ENCODE assay signal across 22 cellular contexts in genomic region chr6:148583631-148584030, GRCh38.
DNase-seq lines count a peak whose midpoint lies in the region; ATAC-seq, FAIRE-seq and TF ChIP-seq lines count a peak whose summit lies in the region.
"Had no signal": no experiment of that assay in that cellular context is flagged by ENCODE, and none has a peak within 500 bp of the region (broad histone marks: within the 10 kb centered on the region; RNA-seq: fewer than 3 reads in every experiment).

No MANE protein-coding gene starts in this region.

- BruUV-seq in HepG2 (replicated peaks; lab: Mats Ljungman, UMichigan) (no TSS peak), GM12878 (replicated peaks; lab: Mats Ljungman, UMichigan) (no TSS peak)

- H3K4me1 Mint-ChIP-seq in activated T-helper 1 cell treated with anti-CD3 and anti-CD28 coated beads, Interleukin-12 subunit alpha, Interleukin-12 subunit beta, Interleukin-2, Interleukin-4 antibody, amounts not matched to agents 30 ng/mL and 10 ng/mL and 1 ng/mL, durations not matched to agents 14 hours and 24 hours and 36 hours (ENCODE audit: low read depth): no peaks in the 10 kb centered on the region
- H3K4me1 Mint-ChIP-seq: B cell had no signal

- TF ChIP-seq RAD21 in HepG2 (CRISPR knock-in tag; IDR thresholded peaks at IDR 0.05): no peak
- no peak for TF ChIP-seq RAD21 in GM12878 (IDR thresholded peaks at IDR 0.05; ENCODE audit: insufficient read depth, low read depth, low read length)

- no peak overlapping the region for H3K27ac Mint-ChIP-seq in activated T-helper 1 cell treated with anti-CD3 and anti-CD28 coated beads, Interleukin-12 subunit alpha, Interleukin-12 subunit beta, Interleukin-2, Interleukin-4 antibody, amounts not matched to agents 30 ng/mL and 10 ng/mL and 1 ng/mL, durations not matched to agents 14 hours and 24 hours and 36 hours
- H3K27ac Mint-ChIP-seq: B cell; CD4-positive, alpha-beta T cell; CD8-positive, alpha-beta T cell had no signal

- SMC1A ChIA-PET in GM12878 (lab: Charles Lee; ENCODE audit: uncharacterized antibody, unreplicated experiment): interaction anchor here (1.7 kb wide), 1 partner anchor 99 kb away, joined by 4 read pairs; no protein-coding TSS in a partner anchor

- H3K27ac ChIP-seq in HepG2 (ENCODE audit: extremely low read length, insufficient read depth, low read length): no peak overlapping the region
- H3K27ac ChIP-seq in right lobe of liver: no peak overlapping the region
- no peak overlapping the region for H3K27ac ChIP-seq in GM12878 (ENCODE audit: control insufficient read depth, insufficient read depth)
- H3K27ac ChIP-seq: 22Rv1; A549; BLaER1 treated with 17β-estradiol and CSF1 and Interleukin-3, amounts not matched to agents 10 nM and 100 nM; C4-2B had no signal

- no peak for TF ChIP-seq CTCF in HepG2 (CRISPR knock-in tag; IDR thresholded peaks at IDR 0.05)
- TF ChIP-seq CTCF in right lobe of liver (IDR thresholded peaks at IDR 0.05): no peak
- TF ChIP-seq CTCF in GM12878 (IDR thresholded peaks at IDR 0.05 in 2 of 3, conservative IDR thresholded peaks at IDR 0.05 in 1 of 3; ENCODE audit: control insufficient read depth in 2 of 3, extremely low read depth in 1 of 3, insufficient read depth in 1 of 3, low read depth in 3 of 3, low read length in 3 of 3): no peak
- TF ChIP-seq CTCF in fibroblast of the aortic adventitia (IDR thresholded peaks at IDR 0.05; ENCODE audit: insufficient read depth, low read length): no peak

- in situ Hi-C loops in HepG2 (cut with HindIII; ENCODE audit: extremely low pct_ligation_motif_present, low pct_unique_long_range_greater_than_20kb): no loop called here
- in situ Hi-C loops in GM12878 (cut with MboI): no loop called here

- DNase-seq in HepG2 (ENCODE audit: low spot score) (no peak), right lobe of liver (no peak), GM12878 (ENCODE audit: low read depth, low spot score) (no peak), fibroblast of the aortic adventitia (ENCODE audit: low read depth) (peak; percentile 83), SK-N-DZ (ENCODE audit: low spot score) (no peak)
- DNase-seq in activated T-helper 1 cell treated with anti-CD3 and anti-CD28 coated beads, Interleukin-12 subunit alpha, Interleukin-12 subunit beta, Interleukin-2, Interleukin-4 antibody, amounts not matched to agents 30 ng/mL and 10 ng/mL and 1 ng/mL, durations not matched to agents 14 hours and 24 hours and 36 hours (ENCODE audit: low spot score): no peak
- DNase-seq: AML-193; Caco-2; Calu3; CD4-positive, alpha-beta T cell; CD8-positive, alpha-beta T cell; DMS79 treated with DMSO at 0.1 percent for 48 hours; GF-D8 had no signal

- no peaks in the 10 kb centered on the region for H3K4me1 ChIP-seq in HepG2 (ENCODE audit: insufficient read depth, low read length)
- no peaks in the 10 kb centered on the region for H3K4me1 ChIP-seq in right lobe of liver
- no peaks in the 10 kb centered on the region for H3K4me1 ChIP-seq in GM12878 (ENCODE audit: control insufficient read depth, insufficient read depth, low read length)
- H3K4me1 ChIP-seq: A549, Caco-2 had no signal

- no peaks in the 10 kb centered on the region for H3K36me3 Mint-ChIP-seq in activated T-helper 1 cell treated with anti-CD3 and anti-CD28 coated beads, Interleukin-12 subunit alpha, Interleukin-12 subunit beta, Interleukin-2, Interleukin-4 antibody, amounts not matched to agents 30 ng/mL and 10 ng/mL and 1 ng/mL, durations not matched to agents 14 hours and 24 hours and 36 hours (ENCODE audit: low read depth)
- H3K36me3 Mint-ChIP-seq: CD8-positive, alpha-beta T cell had no signal

- POLR2A ChIA-PET in HepG2 (lab: Yijun Ruan, JAX) (no interaction called here), GM12878 (lab: Charles Lee) (no interaction called here)

- RAD21 ChIA-PET in GM12878 (lab: Charles Lee; ENCODE audit: unreplicated experiment): no interaction called here

- H2AFZ ChIP-seq in HepG2 (ENCODE audit: low read length): no peak overlapping the region
- H2AFZ ChIP-seq in GM12878 (ENCODE audit: control insufficient read depth, low read depth, low read length): no peak overlapping the region

- no peak overlapping the region for H3K4me3 ChIP-seq in HepG2 (replicated peaks in 1 of 3; ENCODE audit: insufficient read depth in 1 of 3, low read depth in 2 of 3, low read length in 3 of 3)
- H3K4me3 ChIP-seq in right lobe of liver: no peak overlapping the region
- H3K4me3 ChIP-seq in GM12878: no peak overlapping the region
- H3K4me3 ChIP-seq in fibroblast of the aortic adventitia (ENCODE audit: low read depth, low read length): no peak overlapping the region
- H3K4me3 ChIP-seq: A549; BLaER1 treated with 17β-estradiol and CSF1 and Interleukin-3, amounts not matched to agents 10 nM and 100 nM had no signal

- H3K79me2 ChIP-seq in HepG2 (ENCODE audit: insufficient read depth, low read length) (no peaks in the 10 kb centered on the region), GM12878 (ENCODE audit: control insufficient read depth, insufficient read depth, low read length) (no peaks in the 10 kb centered on the region)

- no peak overlapping the region for H3K9ac ChIP-seq in HepG2 (ENCODE audit: insufficient read depth, low read depth, low read length)
- no peak overlapping the region for H3K9ac ChIP-seq in GM12878 (ENCODE audit: control insufficient read depth, insufficient read depth, low read length)
- H3K9ac ChIP-seq: BLaER1 treated with 17β-estradiol and CSF1 and Interleukin-3, amounts not matched to agents 10 nM and 100 nM had no signal

- H3K36me3 ChIP-seq in HepG2 (replicated peaks in 1 of 2; ENCODE audit: control insufficient read depth in 1 of 2, insufficient read depth in 2 of 2, low read length in 2 of 2) (no peaks in the 10 kb centered on the region), right lobe of liver (no peaks in the 10 kb centered on the region), GM12878 (ENCODE audit: control insufficient read depth in 2 of 2, insufficient read depth in 2 of 2, low read length in 1 of 2) (no peaks in the 10 kb centered on the region)
- H3K36me3 ChIP-seq: BLaER1 treated with 17β-estradiol and CSF1 and Interleukin-3, amounts not matched to agents 10 nM and 100 nM had no signal

- H3K4me2 ChIP-seq in HepG2 (ENCODE audit: low read depth, low read length) (no peak overlapping the region), GM12878 (ENCODE audit: control insufficient read depth, insufficient read depth) (no peak overlapping the region)
- H3K4me2 ChIP-seq: A549; BLaER1 treated with 17β-estradiol and CSF1 and Interleukin-3, amounts not matched to agents 10 nM and 100 nM had no signal

- intact Hi-C loops in HepG2 (cut with micrococcal nuclease; ENCODE audit: unreplicated experiment) (no loop called here), right lobe of liver (cut with DNase I) (no loop called here), GM12878 (cut with micrococcal nuclease; ENCODE audit: unreplicated experiment) (no loop called here)
- intact Hi-C loops in activated T-helper 1 cell treated with anti-CD3 and anti-CD28 coated beads, Interleukin-12 subunit alpha, Interleukin-12 subunit beta, Interleukin-2, Interleukin-4 antibody, amounts not matched to agents 30 ng/mL and 10 ng/mL and 1 ng/mL, durations not matched to agents 14 hours and 24 hours and 36 hours (cut with micrococcal nuclease): no loop called here

- H3K9me3 ChIP-seq in HepG2 (ENCODE audit: low read length): no peaks in the 10 kb centered on the region
- no peaks in the 10 kb centered on the region for H3K9me3 ChIP-seq in right lobe of liver
- no peaks in the 10 kb centered on the region; the same call in 1 of the 3 replicates for H3K9me3 ChIP-seq in GM12878 (replicated peaks; ENCODE audit: control insufficient read depth, insufficient read depth, low read length)
- H3K9me3 ChIP-seq: Caco-2 had no signal

- ATAC-seq in HepG2 (no peak), right lobe of liver (no peak), GM12878 (no peak)
- ATAC-seq: A549; CD8-positive, alpha-beta T cell had no signal

- no peaks in the 10 kb centered on the region for H4K20me1 ChIP-seq in HepG2 (ENCODE audit: insufficient read depth, low read length)
- H4K20me1 ChIP-seq in GM12878 (ENCODE audit: control insufficient read depth, insufficient read depth): no peaks in the 10 kb centered on the region
- H4K20me1 ChIP-seq: BLaER1 treated with 17β-estradiol and CSF1 and Interleukin-3, amounts not matched to agents 10 nM and 100 nM had no signal

- WGBS in HepG2 (ENCODE audit: low lambda C conversion rate): 3% methylated on average over 5 of the region's 5 CpGs
- WGBS in right lobe of liver (ENCODE audit: insufficient coverage, low coverage, low lambda C conversion rate, missing lambda C conversion rate): 61% methylated on average over 5 of the region's 5 CpGs
- 46% methylated on average over 5 of the region's 5 CpGs for WGBS in GM12878 (ENCODE audit: insufficient coverage, insufficient replicate concordance, low lambda C conversion rate, missing lambda C conversion rate)

- FAIRE-seq in HepG2 (lab: Jason Lieb, UNC) (no peak), GM12878 (lab: Jason Lieb, UNC) (no peak)
- FAIRE-seq: A549, D721Med, G401.6, GM12892, GM18507 had no signal

- CTCF ChIA-PET in HepG2 (lab: Yijun Ruan, JAX; ENCODE audit: low intra/inter-chr PET ratio, low total read pairs) (no interaction called here), GM12878 (lab: Yijun Ruan, JAX) (interaction anchor here (0.6 kb wide), 2 partner anchors 222 to 954 kb away, joined by 3 read pairs; no protein-coding TSS in a partner anchor)

- no peak for TF ChIP-seq POLR2A in HepG2 (IDR thresholded peaks at IDR 0.05; ENCODE audit: insufficient read depth in 1 of 2, low read depth in 2 of 2, low read length in 2 of 2)
- no peak for TF ChIP-seq POLR2A in right lobe of liver (IDR thresholded peaks at IDR 0.05)
- TF ChIP-seq POLR2A in GM12878 (IDR thresholded peaks at IDR 0.05; ENCODE audit: low read depth, low read length): no peak

- peaks cover 0 to under 1% of the 10 kb centered on the region in 2 experiments; a peak in 1 of 5 replicates for H3K27me3 ChIP-seq in HepG2 (ENCODE audit: control insufficient read depth in 1 of 2, insufficient read depth in 2 of 2, low read length in 2 of 2)
- H3K27me3 ChIP-seq in right lobe of liver: no peaks in the 10 kb centered on the region
- no peaks in the 10 kb centered on the region; a peak in 2 of 4 replicates for H3K27me3 ChIP-seq in GM12878 (replicated peaks in 1 of 2; ENCODE audit: control insufficient read depth in 2 of 2, insufficient read depth in 2 of 2, low read length in 1 of 2)
- H3K27me3 ChIP-seq: BLaER1 treated with 17β-estradiol and CSF1 and Interleukin-3, amounts not matched to agents 10 nM and 100 nM had no signal

- TF ChIP-seq EP300 in HepG2 (IDR thresholded peaks at IDR 0.05; ENCODE audit: low read depth in 2 of 2, low read length in 2 of 2) (no peak), HepG2 (CRISPR knock-in tag; IDR thresholded peaks at IDR 0.05; ENCODE audit: borderline replicate concordance) (no peak), GM12878 (IDR thresholded peaks at IDR 0.05; ENCODE audit: borderline replicate concordance in 1 of 2, control insufficient read depth in 1 of 2, low read depth in 2 of 2, low read length in 2 of 2) (no peak)

- H3K4me3 Mint-ChIP-seq in activated T-helper 1 cell treated with anti-CD3 and anti-CD28 coated beads, Interleukin-12 subunit alpha, Interleukin-12 subunit beta, Interleukin-2, Interleukin-4 antibody, amounts not matched to agents 30 ng/mL and 10 ng/mL and 1 ng/mL, durations not matched to agents 14 hours and 24 hours and 36 hours: no peak overlapping the region
- H3K4me3 Mint-ChIP-seq: B cell; CD4-positive, alpha-beta T cell; CD8-positive, alpha-beta T cell had no signal

- peaks cover 14% of the 10 kb centered on the region for H3K27me3 Mint-ChIP-seq in activated T-helper 1 cell treated with anti-CD3 and anti-CD28 coated beads, Interleukin-12 subunit alpha, Interleukin-12 subunit beta, Interleukin-2, Interleukin-4 antibody, amounts not matched to agents 30 ng/mL and 10 ng/mL and 1 ng/mL, durations not matched to agents 14 hours and 24 hours and 36 hours (ENCODE audit: insufficient read depth)

- H3K9me3 Mint-ChIP-seq in activated T-helper 1 cell treated with anti-CD3 and anti-CD28 coated beads, Interleukin-12 subunit alpha, Interleukin-12 subunit beta, Interleukin-2, Interleukin-4 antibody, amounts not matched to agents 30 ng/mL and 10 ng/mL and 1 ng/mL, durations not matched to agents 14 hours and 24 hours and 36 hours: peaks cover 22% of the 10 kb centered on the region
